Comparison of ENCODE assay signal across 25 cellular contexts in the genomic region with DNA sequence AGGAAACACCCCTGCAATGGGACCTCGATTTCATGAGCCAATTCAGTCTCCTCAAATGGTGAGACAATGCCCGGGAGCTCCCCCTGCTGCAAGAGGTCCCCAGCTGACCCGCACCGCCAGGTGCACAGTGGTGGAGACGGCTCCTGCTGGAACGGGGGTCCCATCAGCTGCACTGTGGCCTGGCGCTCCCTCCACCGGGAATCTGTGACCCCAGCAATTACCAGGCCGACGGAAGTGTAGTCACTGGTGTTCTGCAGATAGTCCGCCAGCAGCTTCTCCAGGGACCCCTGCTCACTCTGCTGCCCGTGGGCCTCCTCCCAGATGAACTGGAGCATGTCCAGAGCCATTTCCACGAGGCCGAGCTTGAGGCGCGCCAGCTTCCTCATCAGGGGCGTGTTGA.
DNase-seq lines count a peak whose midpoint lies in the region; ATAC-seq and TF ChIP-seq lines count a peak whose summit lies in the region.
"Had no signal": no experiment of that assay in that cellular context is flagged by ENCODE, and none has a peak within 500 bp of the region (broad histone marks: within the 10 kb centered on the region; RNA-seq: fewer than 3 reads in every experiment).

No MANE protein-coding gene starts in this region.

- H3K27me3 ChIP-seq in BLaER1: no peaks in the 10 kb centered on the region
- H3K27me3 ChIP-seq in Karpas-422 (ENCODE audit: low read length): no peaks in the 10 kb centered on the region
- H3K27me3 ChIP-seq in sigmoid colon: peaks cover 0 to 25% (median 0%) of the 10 kb centered on the region in 3 donors
- H3K27me3 ChIP-seq: uterus had no signal

- H3K4me3 ChIP-seq in BLaER1: no peak overlapping the region
- no peak overlapping the region for H3K4me3 ChIP-seq in Karpas-422 (ENCODE audit: low read length)
- H3K4me3 ChIP-seq in sigmoid colon: no peak overlapping the region
- H3K4me3 ChIP-seq: adrenal gland, gastroesophageal sphincter, GM12878, neural progenitor cell, psoas muscle, uterus had no signal

- H3K4me1 ChIP-seq in BLaER1: peaks cover 64% of the 10 kb centered on the region
- H3K4me1 ChIP-seq in Karpas-422 (ENCODE audit: low read length): no peaks in the 10 kb centered on the region
- peaks cover 0 to 3% (median 0%) of the 10 kb centered on the region in 4 donors for H3K4me1 ChIP-seq in sigmoid colon
- H3K4me1 ChIP-seq: adrenal gland, gastroesophageal sphincter, neural progenitor cell, psoas muscle, uterus had no signal

- ATAC-seq in GM18502 (IDR thresholded peaks at IDR 0.05; ENCODE audit: poor library complexity, unreplicated experiment): no peak
- ATAC-seq: gastroesophageal sphincter, GM12878, HCT116, psoas muscle had no signal

- H3K79me2 ChIP-seq in Karpas-422 (ENCODE audit: low read length): no peaks in the 10 kb centered on the region

- TF ChIP-seq EP300 in sigmoid colon (IDR thresholded peaks at IDR 0.05): no peak

- H3K9ac ChIP-seq in BLaER1 (no peak overlapping the region), Karpas-422 (ENCODE audit: low read length) (no peak overlapping the region)
- H3K9ac ChIP-seq: neural progenitor cell had no signal

- no peaks in the 10 kb centered on the region for H4K20me1 ChIP-seq in BLaER1
- H4K20me1 ChIP-seq in Karpas-422 (ENCODE audit: insufficient read depth, low read depth, low read length): no peaks in the 10 kb centered on the region

- intact Hi-C loops in sigmoid colon (cut with DNase I): no loop called here

- no peak overlapping the region for H3K27ac ChIP-seq in BLaER1
- H3K27ac ChIP-seq in Karpas-422 (ENCODE audit: low read length): no peak overlapping the region
- no peak overlapping the region for H3K27ac ChIP-seq in sigmoid colon
- H3K27ac ChIP-seq: adrenal gland, gastroesophageal sphincter, neural progenitor cell, psoas muscle, uterus had no signal

- H2AFZ ChIP-seq in Karpas-422 (ENCODE audit: low read length): no peak overlapping the region
- H2AFZ ChIP-seq: neural progenitor cell had no signal

- no peaks in the 10 kb centered on the region for H3K36me3 ChIP-seq in BLaER1
- no peaks in the 10 kb centered on the region for H3K36me3 ChIP-seq in Karpas-422 (ENCODE audit: insufficient read depth, low read length)
- no peaks in the 10 kb centered on the region for H3K36me3 ChIP-seq in sigmoid colon
- H3K36me3 ChIP-seq: adrenal gland, gastroesophageal sphincter, neural progenitor cell, uterus had no signal

- WGBS in sigmoid colon, 2 donors: 87 to 91% methylated on average over 17 of the region's 17 CpGs

- DNase-seq in Karpas-422 (peak; percentile 47), iPS-NIHi11 (ENCODE audit: low spot score) (peak; percentile 47), sigmoid colon (peak; percentile 41), retina (no peak), cerebellum (ENCODE audit: low spot score) (no peak), NCI-H187 treated with DMSO at 0.1 percent for 48 hours (lab: John Stamatoyannopoulos, UW) (no peak)
- DNase-seq: ACHN; activated CD4-positive, alpha-beta T cell treated with anti-CD3 and anti-CD28 coated beads, Interleukin-2, amount 50 U/mL, for 48 hours; activated gamma-delta T cell; C1 segment of cervical spinal cord; Calu3; cortex of kidney; NCI-H1092; NCI-H2029; NCI-H345; stimulated activated CD4-positive, alpha-beta T cell treated with anti-CD3 and anti-CD28 coated beads, Interleukin-1b, Interleukin-23, amount 100 ng/mL, for 48 hours had no signal

- H3K9me3 ChIP-seq in BLaER1 (no peaks in the 10 kb centered on the region), Karpas-422 (ENCODE audit: low read length) (no peaks in the 10 kb centered on the region), sigmoid colon (peaks cover 0 to 5% (median 0%) of the 10 kb centered on the region in 4 donors)
- H3K9me3 ChIP-seq: adrenal gland, psoas muscle, uterus had no signal

- TF ChIP-seq POLR2A in sigmoid colon (IDR thresholded peaks at IDR 0.05): no peak

- peak overlapping the region; percentile 91 for H3K4me2 ChIP-seq in BLaER1
- no peak overlapping the region for H3K4me2 ChIP-seq in Karpas-422 (ENCODE audit: low read depth, low read length, poor library complexity, severe bottlenecking)
- H3K4me2 ChIP-seq: neural progenitor cell had no signal

- TF ChIP-seq CTCF in sigmoid colon (IDR thresholded peaks at IDR 0.05): no peak

- H3K9me2 ChIP-seq in Karpas-422 (replicated peaks; ENCODE audit: insufficient read depth, low read length): no peaks in the 10 kb centered on the region

Comparison
In these comparisons a context has a peak if more than half of its experiments do, and no peak if none do; other contexts are left out.
1. DNase-seq: peak in Karpas-422 (single experiment), iPS-NIHi11 (single experiment) and sigmoid colon (single experiment); none in retina (single experiment), cerebellum (single experiment) and NCI-H187 treated with DMSO at 0.1 percent for 48 hours (single experiment).